14 cellular contexts compared by ENCODE assay signal in genomic region chr19:49129238-49129583, GRCh38. TPM values are rescaled to one million over a fixed set of nuclear protein-coding genes. Genes with fewer than 3 reads are reported as not detected.
DNase-seq lines count a peak whose midpoint lies in the region; ATAC-seq and FAIRE-seq lines count a peak whose summit lies in the region.
"Had no signal": no experiment of that assay in that cellular context is flagged by ENCODE, and none has a peak within 500 bp of the region (broad histone marks: within the 10 kb centered on the region; RNA-seq: fewer than 3 reads in every experiment).

No MANE protein-coding gene starts in this region.

- peak overlapping the region; percentile 66 for H3K4me3 ChIP-seq in HUES6 (ENCODE audit: low read depth, low read length)

- no peak for ATAC-seq in natural killer cell treated with Interleukin-12 subunit alpha and Interleukin-12 subunit beta and Interleukin-15 and Interleukin-18, amount 100 ng/mL, for 72 hours
- no peak for ATAC-seq in HG03175 (IDR thresholded peaks at IDR 0.05; ENCODE audit: unreplicated experiment)

- peaks cover 3% of the 10 kb centered on the region; the same call in 1 of the 2 replicates for H3K36me3 ChIP-seq in HUES6 (ENCODE audit: control insufficient read depth, insufficient read depth, low read length)
- H3K36me3 ChIP-seq: ascending aorta had no signal

- H3K27ac Mint-ChIP-seq in natural killer cell treated with Interleukin-12 subunit alpha and Interleukin-12 subunit beta and Interleukin-15 and Interleukin-18, amount 100 ng/mL, for 72 hours: peak overlapping the region in 1 of 2 donors; percentile 72

- no peaks in the 10 kb centered on the region for H3K27me3 ChIP-seq in HUES6 (ENCODE audit: control insufficient read depth, insufficient read depth, low read length)
- H3K27me3 ChIP-seq: ascending aorta had no signal

- no peak overlapping the region for H3K9ac ChIP-seq in HUES6 (ENCODE audit: low read length)

- peak overlapping the region; percentile 89 for H3K4me3 Mint-ChIP-seq in natural killer cell treated with Interleukin-12 subunit alpha and Interleukin-12 subunit beta and Interleukin-15 and Interleukin-18, amount 100 ng/mL, for 72 hours

- H3K4me1 ChIP-seq in HUES6 (ENCODE audit: control insufficient read depth, insufficient read depth, low read length): peaks cover 30% of the 10 kb centered on the region

- H3K27me3 Mint-ChIP-seq in natural killer cell treated with Interleukin-12 subunit alpha and Interleukin-12 subunit beta and Interleukin-15 and Interleukin-18, amount 100 ng/mL, for 72 hours: peaks cover 0 to 2% of the 10 kb centered on the region in 2 donors

- DNase-seq in NCI-H187 (lab: John Stamatoyannopoulos, UW) (peak; percentile 22 to 84), NCI-H187 treated with DMSO at 0.1 percent for 48 hours (lab: John Stamatoyannopoulos, UW) (no peak), NCI-H446 treated with DMSO at 0.1 percent for 48 hours (lab: John Stamatoyannopoulos, UW) (no peak), epidermal melanocyte (ENCODE audit: insufficient read length, low spot score) (no peak)
- no peak for DNase-seq in natural killer cell treated with Interleukin-12 subunit alpha and Interleukin-12 subunit beta and Interleukin-15 and Interleukin-18, amount 100 ng/mL, for 72 hours (ENCODE audit: low spot score)
- DNase-seq: 8988T; DMS79; effector memory CD4-positive, alpha-beta T cell had no signal

- H3K4me1 Mint-ChIP-seq in natural killer cell treated with Interleukin-12 subunit alpha and Interleukin-12 subunit beta and Interleukin-15 and Interleukin-18, amount 100 ng/mL, for 72 hours (ENCODE audit: low read depth in 2 of 2): peaks cover 23 to 24% of the 10 kb centered on the region in 2 donors

- no peaks in the 10 kb centered on the region for H3K36me3 Mint-ChIP-seq in natural killer cell treated with Interleukin-12 subunit alpha and Interleukin-12 subunit beta and Interleukin-15 and Interleukin-18, amount 100 ng/mL, for 72 hours

- H3K27ac ChIP-seq in HUES6 (ENCODE audit: low read depth, low read length): no peak overlapping the region
- H3K27ac ChIP-seq: ascending aorta had no signal

- no peaks in the 10 kb centered on the region for H3K9me3 ChIP-seq in HUES6 (ENCODE audit: control insufficient read depth, insufficient read depth, low read depth, low read length)
- H3K9me3 ChIP-seq: ascending aorta had no signal

- FAIRE-seq in TTC549 (lab: Jason Lieb, UNC): peak; percentile 58

- no peaks in the 10 kb centered on the region for H3K9me3 Mint-ChIP-seq in natural killer cell treated with Interleukin-12 subunit alpha and Interleukin-12 subunit beta and Interleukin-15 and Interleukin-18, amount 100 ng/mL, for 72 hours

RNA-seq across cellular contexts. Expression of gene PPFIA3, which starts 9.9 kb away (rescaled TPM):
- total RNA-seq in natural killer cell treated with Interleukin-12 subunit alpha and Interleukin-12 subunit beta and Interleukin-15 and Interleukin-18, amount 100 ng/mL, for 72 hours: 10 to 100 TPM in 1 of 2 donors, 1 to 10 TPM in 1; 7.0 to 11.3 TPM

RNA-seq across cellular contexts. Expression of gene C19orf73, which starts 10.3 kb away (rescaled TPM):
- 1 to 10 TPM in 1 of 2 donors, under 1 TPM in 1; 0.95 to 2.9 TPM for total RNA-seq in natural killer cell treated with Interleukin-12 subunit alpha and Interleukin-12 subunit beta and Interleukin-15 and Interleukin-18, amount 100 ng/mL, for 72 hours
- total RNA-seq: ascending aorta had no signal

RNA-seq across cellular contexts. Expression of gene LIN7B, which starts 15.0 kb away (rescaled TPM):
- 1 to 10 TPM; 6.0 to 6.1 TPM for total RNA-seq in natural killer cell treated with Interleukin-12 subunit alpha and Interleukin-12 subunit beta and Interleukin-15 and Interleukin-18, amount 100 ng/mL, for 72 hours

RNA-seq across cellular contexts. Expression of gene HRC, which starts 26.0 kb away (rescaled TPM):
- total RNA-seq in natural killer cell treated with Interleukin-12 subunit alpha and Interleukin-12 subunit beta and Interleukin-15 and Interleukin-18, amount 100 ng/mL, for 72 hours: not detected
- total RNA-seq: ascending aorta; pulmonary artery endothelial cell; T-helper 2 cell treated with Interferon-gamma antibody and Interleukin-4, amounts not matched to agents 100 ng/mL and 5 ng/mL, for 36 hours had no signal

RNA-seq across cellular contexts. Expression of gene TRPM4, which starts 28.4 kb away (rescaled TPM):
- not detected for total RNA-seq in natural killer cell treated with Interleukin-12 subunit alpha and Interleukin-12 subunit beta and Interleukin-15 and Interleukin-18, amount 100 ng/mL, for 72 hours

Comparison
In these comparisons a context has a peak if more than half of its experiments do, and no peak if none do; other contexts are left out.
1. DNase-seq: peak in NCI-H187 (2 of 2); none in NCI-H187 treated with DMSO at 0.1 percent for 48 hours (single experiment), natural killer cell treated with Interleukin-12 subunit alpha and Interleukin-12 subunit beta and Interleukin-15 and Interleukin-18, amount 100 ng/mL, for 72 hours (single experiment), NCI-H446 treated with DMSO at 0.1 percent for 48 hours (single experiment) and epidermal melanocyte (single experiment).